Comparison of ENCODE assay signal across 8 cellular contexts in genomic region chr22:44684506-44685383, GRCh38. TPM values are rescaled to one million over a fixed set of nuclear protein-coding genes. Genes with fewer than 3 reads are reported as not detected.
DNase-seq lines count a peak whose midpoint lies in the region; ATAC-seq and TF ChIP-seq lines count a peak whose summit lies in the region.

No MANE protein-coding gene starts in this region.

- DNase-seq in A172 (ENCODE audit: low spot score): peak; percentile 88
- peak; percentile 59 to 88 for DNase-seq in NCI-H526 (lab: John Stamatoyannopoulos, UW)
- peak; percentile 96 for DNase-seq in activated CD4-positive, alpha-beta T cell treated with anti-CD3 and anti-CD28 coated beads, Interleukin-2, amount 10 ng/mL, durations not matched to agents 24 days and 14 days
- DNase-seq in colonic mucosa: peak; percentile 92
- peak; percentile 79 to 85 (median 83) for DNase-seq in right lobe of liver
- DNase-seq in stimulated activated CD4-positive, alpha-beta T cell treated with anti-CD3 and anti-CD28 coated beads, TNF-alpha, amount 100 ng/mL, for 24 hours (ENCODE audit: low read depth in 3 of 3): peak; percentile 61 to 83 (median 75)

- no peaks in the 10 kb centered on the region for H3K27me3 Mint-ChIP-seq in activated CD4-positive, alpha-beta T cell treated with anti-CD3 and anti-CD28 coated beads, Interleukin-2, amount 10 ng/mL, durations not matched to agents 24 days and 14 days

- peak; percentile 70 for ATAC-seq in GM18502 (IDR thresholded peaks at IDR 0.05; ENCODE audit: poor library complexity, unreplicated experiment)
- peak; percentile 44 for ATAC-seq in HG03108 (IDR thresholded peaks at IDR 0.05; ENCODE audit: unreplicated experiment)
- ATAC-seq in right lobe of liver: peak; percentile 95 to 98 (median 96)

- no peaks in the 10 kb centered on the region for H3K9me3 Mint-ChIP-seq in activated CD4-positive, alpha-beta T cell treated with anti-CD3 and anti-CD28 coated beads, Interleukin-2, amount 10 ng/mL, durations not matched to agents 24 days and 14 days

- WGBS in right lobe of liver (ENCODE audit: insufficient coverage, low coverage, low lambda C conversion rate, missing lambda C conversion rate): 11% methylated on average over 5 of the region's 23 CpGs

- H3K36me3 Mint-ChIP-seq in activated CD4-positive, alpha-beta T cell treated with anti-CD3 and anti-CD28 coated beads, Interleukin-2, amount 10 ng/mL, durations not matched to agents 24 days and 14 days (ENCODE audit: low read depth): peaks cover 4% of the 10 kb centered on the region

- peak overlapping the region; percentile 93 for H3K27ac Mint-ChIP-seq in activated CD4-positive, alpha-beta T cell treated with anti-CD3 and anti-CD28 coated beads, Interleukin-2, amount 10 ng/mL, durations not matched to agents 24 days and 14 days

- TF ChIP-seq POLR2A in right lobe of liver (IDR thresholded peaks at IDR 0.05): no peak

- TF ChIP-seq CTCF in colonic mucosa (IDR thresholded peaks at IDR 0.05): peak; percentile 98
- TF ChIP-seq CTCF in right lobe of liver (IDR thresholded peaks at IDR 0.05): peak; percentile 95 to 99 (median 98)

- H3K27ac ChIP-seq in colonic mucosa (no peak overlapping the region), right lobe of liver (no peak overlapping the region)

- H3K27me3 ChIP-seq in colonic mucosa (no peaks in the 10 kb centered on the region), right lobe of liver (no peaks in the 10 kb centered on the region)

- H3K36me3 ChIP-seq in colonic mucosa (no peaks in the 10 kb centered on the region), right lobe of liver (no peaks in the 10 kb centered on the region)

- H3K9me3 ChIP-seq in colonic mucosa (no peaks in the 10 kb centered on the region), right lobe of liver (no peaks in the 10 kb centered on the region)

- intact Hi-C loops in activated CD4-positive, alpha-beta T cell treated with anti-CD3 and anti-CD28 coated beads, Interleukin-2, amount 10 ng/mL, durations not matched to agents 24 days and 14 days (cut with micrococcal nuclease): loop anchor here (1.0 to 10.0 kb wide), 3 partner anchors 16 to 500 kb away; partner anchors contain the start of genes PARVG and PRR5
- intact Hi-C loops in colonic mucosa (cut with DNase I): no loop called here
- intact Hi-C loops in right lobe of liver (cut with DNase I): no loop called here

- H3K4me3 ChIP-seq in colonic mucosa (no peak overlapping the region), right lobe of liver (no peak overlapping the region)

- H3K4me3 Mint-ChIP-seq in activated CD4-positive, alpha-beta T cell treated with anti-CD3 and anti-CD28 coated beads, Interleukin-2, amount 10 ng/mL, durations not matched to agents 24 days and 14 days: peak overlapping the region; percentile 43

- peaks cover 52% of the 10 kb centered on the region for H3K4me1 Mint-ChIP-seq in activated CD4-positive, alpha-beta T cell treated with anti-CD3 and anti-CD28 coated beads, Interleukin-2, amount 10 ng/mL, durations not matched to agents 24 days and 14 days

- no peak overlapping the region for H3K9ac ChIP-seq in colonic mucosa (ENCODE audit: low read depth in 2 of 2, low read length in 2 of 2)

- peaks cover 9% of the 10 kb centered on the region for H3K4me1 ChIP-seq in colonic mucosa
- peaks cover 0 to 2% (median 0%) of the 10 kb centered on the region in 4 donors for H3K4me1 ChIP-seq in right lobe of liver

RNA-seq across cellular contexts. Expression of gene PRR5, which starts 17.3 kb away (rescaled TPM):
- 3.7 and 7.1 TPM in 2 replicates for total RNA-seq in A172 (2014; rRNA removed; shearing (Covaris generic))
- 22.7 and 23.6 TPM in 2 replicates for total RNA-seq in activated CD4-positive, alpha-beta T cell treated with anti-CD3 and anti-CD28 coated beads, Interleukin-2, amount 10 ng/mL, durations not matched to agents 24 days and 14 days
- total RNA-seq in colonic mucosa: 10 to 100 TPM; 21.2 to 45.8 TPM
- total RNA-seq in right lobe of liver: 10 to 100 TPM; 14.1 to 25.3 (median 20.2) TPM

Comparison
In these comparisons a context has a peak if more than half of its experiments do, and no peak if none do; other contexts are left out.
1. ATAC-seq: peak in every context shown above with its lines; median percentile 96 in right lobe of liver; 70 in GM18502; 44 in HG03108.